Comparison of ENCODE assay signal across 8 cellular contexts in genomic region chr6:28474441-28475219, GRCh38. TPM values are rescaled to one million over a fixed set of nuclear protein-coding genes. Genes with fewer than 3 reads are reported as not detected.
DNase-seq lines count a peak whose midpoint lies in the region; ATAC-seq and TF ChIP-seq lines count a peak whose summit lies in the region.

No MANE protein-coding gene starts in this region.

- no peak for ATAC-seq in gastrocnemius medialis
- ATAC-seq in omental fat pad (ENCODE audit: low FRiP score): no peak
- ATAC-seq in body of pancreas: no peak

- no peak for TF ChIP-seq RAD21 in liver (IDR thresholded peaks at IDR 0.05)

- intact Hi-C loops in gastrocnemius medialis (cut with DNase I; ENCODE audit: low total_unique reads): no loop called here
- intact Hi-C loops in body of pancreas (cut with DNase I): no loop called here

- no peak for TF ChIP-seq POLR2A in gastrocnemius medialis (IDR thresholded peaks at IDR 0.05)
- no peak for TF ChIP-seq POLR2A in body of pancreas (IDR thresholded peaks at IDR 0.05)

- WGBS in liver: 9% methylated on average over 18 of the region's 18 CpGs
- WGBS in body of pancreas, 2 donors: 4 to 6% methylated on average over 18 of the region's 18 CpGs

- H3K27ac ChIP-seq in liver (ENCODE audit: low read depth in 1 of 2, low read length in 2 of 2): no peak overlapping the region
- no peak overlapping the region for H3K27ac ChIP-seq in gastrocnemius medialis
- no peak overlapping the region for H3K27ac ChIP-seq in body of pancreas

- no peak overlapping the region for H3K9ac ChIP-seq in liver (ENCODE audit: low read depth in 1 of 2, low read length in 2 of 2)

- no peaks in the 10 kb centered on the region for H3K36me3 ChIP-seq in H7 (replicated peaks; ENCODE audit: control insufficient read depth, insufficient read depth, low read length)
- H3K36me3 ChIP-seq in liver (ENCODE audit: control insufficient read depth in 4 of 4, insufficient read depth in 3 of 4, low read depth in 1 of 4, low read length in 3 of 4): no peaks in the 10 kb centered on the region
- no peaks in the 10 kb centered on the region for H3K36me3 ChIP-seq in gastrocnemius medialis
- H3K36me3 ChIP-seq in body of pancreas (replicated peaks in 1 of 2; ENCODE audit: insufficient read depth in 1 of 2, low read depth in 2 of 2): no peaks in the 10 kb centered on the region

- H3K27me3 ChIP-seq in H7 (ENCODE audit: control insufficient read depth, insufficient read depth, low read length) (no peaks in the 10 kb centered on the region), liver (ENCODE audit: control insufficient read depth in 4 of 4, insufficient read depth in 4 of 4, low read length in 3 of 4) (peaks cover 0 to 14% (median 7%) of the 10 kb centered on the region in 4 donors), gastrocnemius medialis (peaks cover 0 to 13% (median 3%) of the 10 kb centered on the region in 3 donors), body of pancreas (no peaks in the 10 kb centered on the region)

- H3K4me3 ChIP-seq in H7 (ENCODE audit: insufficient read depth, low read depth, low read length): peak overlapping the region; percentile 61
- H3K4me3 ChIP-seq in astrocyte of the cerebellum (ENCODE audit: low read depth, low read length): peak overlapping the region; percentile 44
- H3K4me3 ChIP-seq in liver (ENCODE audit: low read depth in 1 of 3, low read length in 3 of 3): no peak overlapping the region
- H3K4me3 ChIP-seq in gastrocnemius medialis: no peak overlapping the region
- no peak overlapping the region for H3K4me3 ChIP-seq in body of pancreas

- DNase-seq in DMS114 treated with DMSO at 0.1 percent for 48 hours (lab: John Stamatoyannopoulos, UW; ENCODE audit: unreplicated experiment) (peak; percentile 90), H7 (peak; percentile 65), NCI-H524 treated with DMSO at 0.1 percent for 48 hours (lab: John Stamatoyannopoulos, UW) (peak; percentile 60), astrocyte of the cerebellum (ENCODE audit: low read depth) (peak; percentile 57), gastrocnemius medialis (no peak), omental fat pad (ENCODE audit: low spot score) (no peak), body of pancreas (no peak)

- no peaks in the 10 kb centered on the region for H3K4me1 ChIP-seq in liver (ENCODE audit: control insufficient read depth in 4 of 4, insufficient read depth in 4 of 4, low read length in 3 of 4)
- no peaks in the 10 kb centered on the region for H3K4me1 ChIP-seq in gastrocnemius medialis
- no peaks in the 10 kb centered on the region for H3K4me1 ChIP-seq in body of pancreas

- H3K9me3 ChIP-seq in liver (ENCODE audit: control insufficient read depth in 4 of 4, low read length in 3 of 4) (peaks cover 0 to 5% (median 0%) of the 10 kb centered on the region in 4 donors), gastrocnemius medialis (no peaks in the 10 kb centered on the region), body of pancreas (no peaks in the 10 kb centered on the region)

- no peak for TF ChIP-seq CTCF in astrocyte of the cerebellum (IDR thresholded peaks at IDR 0.05; ENCODE audit: low read depth, low read length, missing control alignments)
- TF ChIP-seq CTCF in liver (IDR thresholded peaks at IDR 0.05; ENCODE audit: low read depth, low read length, missing input control): no peak
- no peak for TF ChIP-seq CTCF in gastrocnemius medialis (IDR thresholded peaks at IDR 0.05 in 4 of 5, conservative IDR thresholded peaks at IDR 0.05 in 1 of 5)
- TF ChIP-seq CTCF in omental fat pad (IDR thresholded peaks at IDR 0.05): no peak
- TF ChIP-seq CTCF in body of pancreas (IDR thresholded peaks at IDR 0.05): no peak

- in situ Hi-C loops in astrocyte of the cerebellum (cut with HindIII; ENCODE audit: low sequenced_read_pairs): no loop called here
- in situ Hi-C loops in gastrocnemius medialis (cut with MboI; ENCODE audit: low sequenced_read_pairs in 4 of 4): no loop called here

TF ChIP-seq in liver, 16 proteins besides CTCF, POLR2A, EP300 and RAD21:
- TF ChIP-seq REST (IDR thresholded peaks at IDR 0.05) (no peak), ATF3 (IDR thresholded peaks at IDR 0.05) (peak; percentile 24)

RNA-seq across cellular contexts. Expression of gene ZSCAN23, which starts 31.3 kb away (rescaled TPM):
- total RNA-seq in H7 (2014; rRNA removed; shearing (Covaris generic)): 3.0 and 6.5 TPM in 2 replicates
- total RNA-seq in liver: under 1 TPM; 0.42 to 0.65 TPM
- under 1 TPM in 1 of 2 donors, not detected in 1; 0.06 TPM for polyA plus RNA-seq in liver
- total RNA-seq in gastrocnemius medialis: under 1 TPM in 2 of 4 donors, not detected in 2; 0.25 to 0.62 TPM
- total RNA-seq in omental fat pad: 1 to 10 TPM in 2 of 4 donors, under 1 TPM in 2; 0.60 to 2.7 (median 1.4) TPM
- total RNA-seq in body of pancreas: 1 to 10 TPM; 2.3 to 8.3 TPM

RNA-seq across cellular contexts. Expression of gene GPX6, which starts 41.0 kb away (rescaled TPM):
- total RNA-seq in H7 (2014; rRNA removed; shearing (Covaris generic)): not detected in 2 replicates
- total RNA-seq in liver: not detected
- polyA plus RNA-seq in liver: not detected
- not detected for total RNA-seq in gastrocnemius medialis
- not detected for total RNA-seq in omental fat pad
- total RNA-seq in body of pancreas: not detected

RNA-seq across cellular contexts. Expression of gene GPX5, which starts 51.1 kb away (rescaled TPM):
- not detected in 2 replicates for total RNA-seq in H7 (2014; rRNA removed; shearing (Covaris generic))
- total RNA-seq in liver: not detected
- not detected for polyA plus RNA-seq in liver
- total RNA-seq in gastrocnemius medialis: not detected
- not detected for total RNA-seq in omental fat pad
- not detected for total RNA-seq in body of pancreas

Comparison
In these comparisons a context has a peak if more than half of its experiments do, and no peak if none do; other contexts are left out.
1. DNase-seq: peak in DMS114 treated with DMSO at 0.1 percent for 48 hours (single experiment), H7 (single experiment), NCI-H524 treated with DMSO at 0.1 percent for 48 hours (single experiment) and astrocyte of the cerebellum (single experiment); none in gastrocnemius medialis (0 of 2), omental fat pad (single experiment) and body of pancreas (0 of 4).
2. H3K4me3 ChIP-seq: peak in H7 (single experiment) and astrocyte of the cerebellum (single experiment); none in liver (0 of 3), gastrocnemius medialis (0 of 4) and body of pancreas (0 of 2).